8 cellular contexts compared by ENCODE assay signal in the genomic region with DNA sequence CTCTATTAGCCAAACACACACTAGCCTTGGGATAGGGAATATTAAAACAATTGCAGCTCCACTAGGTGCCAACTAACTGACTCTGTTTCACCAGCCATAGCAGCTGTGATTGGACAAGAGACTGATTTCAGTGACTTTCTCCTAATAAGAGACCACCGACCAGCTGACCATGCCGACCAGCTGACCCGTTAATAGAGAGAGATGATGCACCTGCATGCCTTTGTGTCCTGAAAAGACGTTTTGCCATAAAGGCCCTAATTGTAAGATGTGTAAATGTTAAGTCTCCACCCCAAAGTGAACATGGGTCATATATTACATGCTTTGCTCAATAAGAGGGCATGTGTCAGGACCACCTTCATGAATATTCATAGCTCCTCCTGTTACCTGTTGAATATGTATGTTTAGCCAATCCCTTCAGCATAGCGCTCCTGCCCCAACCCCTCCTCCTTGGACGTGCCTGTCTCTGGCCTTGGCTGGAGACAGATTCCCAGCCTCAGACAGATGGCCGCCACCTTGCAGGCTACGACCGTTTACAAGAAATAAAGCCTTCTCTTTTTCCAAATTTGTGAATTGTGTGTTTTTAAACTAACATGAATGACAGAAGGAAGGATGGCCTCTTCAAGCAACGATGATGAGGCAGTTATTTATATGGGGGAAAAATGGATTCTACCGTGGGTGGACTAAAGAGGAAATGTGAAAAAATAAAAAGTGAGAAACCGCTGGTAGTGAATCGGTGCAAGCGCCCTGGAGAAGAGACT. TPM values are rescaled to one million over a fixed set of nuclear protein-coding genes. Genes with fewer than 3 reads are reported as not detected.
DNase-seq lines count a peak whose midpoint lies in the region; ATAC-seq, FAIRE-seq and TF ChIP-seq lines count a peak whose summit lies in the region.

No MANE protein-coding gene starts in this region.

- peaks cover 68% of the 10 kb centered on the region for H3K79me2 ChIP-seq in DND-41 (ENCODE audit: insufficient read depth, low read length)

- peak overlapping the region; percentile 76 for H2AFZ ChIP-seq in DND-41 (ENCODE audit: low read depth, low read length)

- FAIRE-seq in bronchial epithelial cell (lab: Jason Lieb, UNC), result no peak

- H3K9me3 ChIP-seq in DND-41 (ENCODE audit: insufficient read depth, low read length, severe bottlenecking) (no peaks in the 10 kb centered on the region), lung (ENCODE audit: control insufficient read depth in 2 of 2, insufficient read depth in 1 of 2, low read length in 1 of 2) (no peaks in the 10 kb centered on the region), tibial nerve (no peaks in the 10 kb centered on the region)

- peak overlapping the region; percentile 97 for H3K4me2 ChIP-seq in DND-41 (ENCODE audit: insufficient read depth, low read length)

- no peak for TF ChIP-seq POLR2A in tibial nerve (IDR thresholded peaks at IDR 0.05)

- WGBS in lung, 2 donors, result 28 to 37% methylated on average over 14 of the region's 14 CpGs
- WGBS in tibial nerve, 2 donors, result 50 to 53% methylated on average over 14 of the region's 14 CpGs

- H3K4me3 ChIP-seq in DND-41 (ENCODE audit: low read depth in 1 of 2, low read length in 2 of 2), result peak overlapping the region; percentile 47 to 98; a peak in 3 of 4 replicates
- peak overlapping the region; percentile 89 for H3K4me3 ChIP-seq in bronchial epithelial cell (ENCODE audit: low read depth, low read length)
- H3K4me3 ChIP-seq in lung, result no peak overlapping the region
- peak overlapping the region; percentile 77 to 99 (median 88) for H3K4me3 ChIP-seq in tibial nerve

- H3K27ac ChIP-seq in DND-41 (ENCODE audit: low read length) (peak overlapping the region; percentile 92), lung (ENCODE audit: low read depth in 1 of 2, low read length in 1 of 2) (peak overlapping the region; percentile 71 to 94), tibial nerve (peak overlapping the region; percentile 73 to 94 (median 84))

- ATAC-seq in DND-41 (ENCODE audit: insufficient read depth, low read depth) (no peak), lung (ENCODE audit: insufficient read depth, low FRiP score) (no peak), HG03442 (IDR thresholded peaks at IDR 0.05; ENCODE audit: unreplicated experiment) (no peak), GM18519 (IDR thresholded peaks at IDR 0.05; ENCODE audit: low FRiP score, unreplicated experiment) (no peak), HG02884 (IDR thresholded peaks at IDR 0.05; ENCODE audit: unreplicated experiment) (no peak)

- DNase-seq in DND-41, result peak; percentile 21
- peak; percentile 19 for DNase-seq in NCI-H2227 treated with DMSO at 0.1 percent for 48 hours (lab: John Stamatoyannopoulos, UW)
- no peak for DNase-seq in bronchial epithelial cell (ENCODE audit: low read depth)
- no peak for DNase-seq in lung (ENCODE audit: low spot score)
- DNase-seq in tibial nerve (ENCODE audit: low spot score in 2 of 2), result no peak

- peaks cover 10% of the 10 kb centered on the region for H4K20me1 ChIP-seq in DND-41 (ENCODE audit: insufficient read depth, low read length)

- H3K36me3 ChIP-seq in DND-41 (ENCODE audit: insufficient read depth, low read length), result peaks cover 39% of the 10 kb centered on the region
- peaks cover 12% of the 10 kb centered on the region for H3K36me3 ChIP-seq in bronchial epithelial cell (ENCODE audit: control insufficient read depth, insufficient read depth, low read length)
- peaks cover 0 to 10% of the 10 kb centered on the region in 2 donors for H3K36me3 ChIP-seq in lung (ENCODE audit: control insufficient read depth in 2 of 2, insufficient read depth in 2 of 2, low read length in 2 of 2)
- peaks cover 0 to 20% (median 0%) of the 10 kb centered on the region in 3 donors for H3K36me3 ChIP-seq in tibial nerve

- TF ChIP-seq CTCF in DND-41 (IDR thresholded peaks at IDR 0.05; ENCODE audit: borderline replicate concordance, extremely low read depth, low read length, poor library complexity, severe bottlenecking), result no peak
- no peak for TF ChIP-seq CTCF in bronchial epithelial cell (IDR thresholded peaks at IDR 0.05; ENCODE audit: insufficient read depth, low read length, severe bottlenecking)
- TF ChIP-seq CTCF in lung (IDR thresholded peaks at IDR 0.05; ENCODE audit: control extremely low read depth, extremely low read depth), result no peak
- no peak for TF ChIP-seq CTCF in tibial nerve (IDR thresholded peaks at IDR 0.05)

- peaks cover 66% of the 10 kb centered on the region for H3K4me1 ChIP-seq in DND-41 (ENCODE audit: insufficient read depth, low read length)
- peaks cover 7 to 12% of the 10 kb centered on the region in 2 donors for H3K4me1 ChIP-seq in lung (ENCODE audit: control insufficient read depth in 2 of 2, insufficient read depth in 2 of 2, low read length in 2 of 2)
- peaks cover 0 to 61% (median 25%) of the 10 kb centered on the region in 4 donors for H3K4me1 ChIP-seq in tibial nerve

- H3K27me3 ChIP-seq in DND-41 (ENCODE audit: insufficient read depth, low read length, poor library complexity) (no peaks in the 10 kb centered on the region), bronchial epithelial cell (ENCODE audit: control insufficient read depth, insufficient read depth, low read length) (no peaks in the 10 kb centered on the region), lung (ENCODE audit: control insufficient read depth, insufficient read depth) (no peaks in the 10 kb centered on the region), tibial nerve (no peaks in the 10 kb centered on the region)

- H3K9ac ChIP-seq in DND-41 (ENCODE audit: low read depth, low read length), result peak overlapping the region; percentile 79

- TF ChIP-seq EP300 in tibial nerve (IDR thresholded peaks at IDR 0.05), result no peak

RNA-seq across cellular contexts. Expression of gene NADSYN1, which starts 1.2 kb away (rescaled TPM):
- total RNA-seq in bronchial epithelial cell, result 69.8 and 91.3 TPM in 2 replicates
- total RNA-seq in lung, result 10 to 100 TPM; 65.9 to 79.3 TPM
- 10 to 100 TPM; 62.8 to 64.1 TPM for polyA plus RNA-seq in lung
- total RNA-seq in tibial nerve, result 10 to 100 TPM; 54.2 to 85.9 (median 70.0) TPM

RNA-seq across cellular contexts. Expression of gene DHCR7, which starts 3.6 kb away (rescaled TPM):
- total RNA-seq in bronchial epithelial cell (29.4 and 60.3 TPM in 2 replicates), lung (100 to 1,000 TPM in 1 of 2 donors, 10 to 100 TPM in 1; 41.2 to 138 TPM), tibial nerve (10 to 100 TPM; 10.3 to 17.3 (median 14.8) TPM)
- 10 to 100 TPM; 67.8 to 68.3 TPM for polyA plus RNA-seq in lung

Comparison
In these comparisons a context has a peak if more than half of its experiments do, and no peak if none do; other contexts are left out.
1. DNase-seq: peak in DND-41 (single experiment) and NCI-H2227 treated with DMSO at 0.1 percent for 48 hours (single experiment); none in bronchial epithelial cell (single experiment), lung (single experiment) and tibial nerve (0 of 2).
2. Peak in every context shown above with its lines, with median percentiles within 50 percentile points of each other: H3K27ac ChIP-seq.